ENCODE assay signal across 8 cellular contexts in genomic region chr7:53675835-53676234, GRCh38.
"Had no signal": no experiment of that assay in that cellular context is flagged by ENCODE, and none has a peak within 500 bp of the region (broad histone marks: within the 10 kb centered on the region; RNA-seq: fewer than 3 reads in every experiment).

No MANE protein-coding gene starts in this region.

- FAIRE-seq: G401.6, GM12878, GM12891, GM12892, GM18507, GM19239 had no signal

- H3K4me3 ChIP-seq: GM12878 had no signal

- DNase-seq: GDM1, GF-D8 had no signal

- ATAC-seq: GM12878 had no signal
